2 cellular contexts compared by ENCODE assay signal in genomic region chr1:89633745-89634625, GRCh38.
TF ChIP-seq lines count a peak whose summit lies in the region.

No MANE protein-coding gene starts in this region.

TF ChIP-seq in HEK293, 187 proteins besides CTCF, POLR2A, EP300 and RAD21 (continued from another document):
- TF ChIP-seq ZNF555 (tag by site-specific recombination; conservative IDR thresholded peaks at IDR 0.05) (no peak), ZNF76 (tag by site-specific recombination; IDR thresholded peaks at IDR 0.05; ENCODE audit: borderline replicate concordance, low read depth) (0 out of 2 replicates have a peak, but pooled peaks have one; percentile 38), ZNF133 (tag by site-specific recombination; IDR thresholded peaks at IDR 0.05) (no peak), ZNF473 (tag by site-specific recombination; IDR thresholded peaks at IDR 0.05) (no peak), MZF1 (tag by site-specific recombination; IDR thresholded peaks at IDR 0.05; ENCODE audit: borderline replicate concordance) (0 out of 2 replicates have a peak, but pooled peaks have one; percentile 33), TRIM28 (IDR thresholded peaks at IDR 0.05; ENCODE audit: borderline replicate concordance, low read length) (0 out of 2 replicates have a peak, but pooled peaks have one; percentile 29), KLF17 (tag by site-specific recombination; IDR thresholded peaks at IDR 0.05) (no peak), ZFP69B (tag by site-specific recombination; IDR thresholded peaks at IDR 0.05) (peak; percentile 41; the same call in 1 of the 2 replicates), ZNF335 (tag by site-specific recombination; conservative IDR thresholded peaks at IDR 0.05) (peak; percentile 70; the same call in 1 of the 2 replicates), BCL11B (tag by site-specific recombination; IDR thresholded peaks at IDR 0.05; ENCODE audit: low read depth) (no peak), ZBTB17 (tag by site-specific recombination; IDR thresholded peaks at IDR 0.05) (peak; percentile 92), ZNF426 (tag by site-specific recombination; IDR thresholded peaks at IDR 0.05) (no peak), ZSCAN23 (tag by site-specific recombination; IDR thresholded peaks at IDR 0.05) (peak; percentile 35; the same call in 1 of the 2 replicates), ZSCAN4 (tag by site-specific recombination; IDR thresholded peaks at IDR 0.05) (no peak), ZNF629 (tag by site-specific recombination; IDR thresholded peaks at IDR 0.05) (no peak), SETDB1 (IDR thresholded peaks at IDR 0.05; ENCODE audit: insufficient read length, low read length) (no peak), ZNF398 (tag by site-specific recombination; IDR thresholded peaks at IDR 0.05) (0 out of 2 replicates have a peak, but pooled peaks have one; percentile 6), ZNF501 (tag by site-specific recombination; IDR thresholded peaks at IDR 0.05) (peak; percentile 9; the same call in 1 of the 2 replicates), ZNF513 (tag by site-specific recombination; IDR thresholded peaks at IDR 0.05) (peak; percentile 28; the same call in 1 of the 2 replicates), ZFP37 (tag by site-specific recombination; IDR thresholded peaks at IDR 0.05) (0 out of 2 replicates have a peak, but pooled peaks have one; percentile 4), ZNF785 (tag by site-specific recombination; IDR thresholded peaks at IDR 0.05) (no peak), ZNF843 (tag by site-specific recombination; IDR thresholded peaks at IDR 0.05) (0 out of 2 replicates have a peak, but pooled peaks have one; percentile 4), ZSCAN16 (tag by site-specific recombination; IDR thresholded peaks at IDR 0.05) (peak; percentile 9; the same call in 1 of the 2 replicates)

TF ChIP-seq in HepG2, 621 proteins besides CTCF, POLR2A, EP300 and RAD21 (continued from another document and continues in another):
- TF ChIP-seq RNF219 (CRISPR knock-in tag; IDR thresholded peaks at IDR 0.05) (no peak), MBD4 (IDR thresholded peaks at IDR 0.05; ENCODE audit: borderline replicate concordance, low read length) (no peak), TFDP2 (CRISPR knock-in tag; IDR thresholded peaks at IDR 0.05) (no peak), KLF6 (CRISPR knock-in tag; IDR thresholded peaks at IDR 0.05) (0 out of 2 replicates have a peak, but pooled peaks have one; percentile 10), SP1 (IDR thresholded peaks at IDR 0.05) (no peak), SP1 (CRISPR knock-in tag; IDR thresholded peaks at IDR 0.05) (no peak), KDM2A (CRISPR knock-in tag; IDR thresholded peaks at IDR 0.05; ENCODE audit: borderline replicate concordance, low read depth) (peak; percentile 11; the same call in 1 of the 2 replicates), ATAD3A (CRISPR knock-in tag; IDR thresholded peaks at IDR 0.05) (no peak), ZHX1 (CRISPR knock-in tag; IDR thresholded peaks at IDR 0.05; ENCODE audit: low read depth) (no peak), CSRNP1 (CRISPR knock-in tag; IDR thresholded peaks at IDR 0.05) (0 out of 2 replicates have a peak, but pooled peaks have one; percentile 21), ZBTB42 (CRISPR knock-in tag; IDR thresholded peaks at IDR 0.05) (no peak), GZF1 (CRISPR knock-in tag; IDR thresholded peaks at IDR 0.05) (peak; percentile 96), ZNF563 (CRISPR knock-in tag; IDR thresholded peaks at IDR 0.05) (no peak), NFRKB (IDR thresholded peaks at IDR 0.05) (no peak), ARNTL (CRISPR knock-in tag; IDR thresholded peaks at IDR 0.05) (no peak), FOSL2 (CRISPR knock-in tag; IDR thresholded peaks at IDR 0.05) (no peak), ZNF335 (CRISPR knock-in tag; IDR thresholded peaks at IDR 0.05) (no peak), KMT2B (CRISPR knock-in tag; IDR thresholded peaks at IDR 0.05) (no peak), SP2 (CRISPR knock-in tag; IDR thresholded peaks at IDR 0.05) (no peak), ZNF407 (CRISPR knock-in tag; IDR thresholded peaks at IDR 0.05; ENCODE audit: not compliant biosample characterization) (no peak), ZFX (CRISPR knock-in tag; IDR thresholded peaks at IDR 0.05; ENCODE audit: low read depth) (0 out of 2 replicates have a peak, but pooled peaks have one; percentile 5), ZNF496 (CRISPR knock-in tag; IDR thresholded peaks at IDR 0.05; ENCODE audit: insufficient replicate concordance) (no peak), IKZF4 (CRISPR knock-in tag; IDR thresholded peaks at IDR 0.05; ENCODE audit: borderline replicate concordance, low read depth, not compliant biosample characterization) (peak; percentile 21), GMEB2 (CRISPR knock-in tag; IDR thresholded peaks at IDR 0.05; ENCODE audit: low read depth) (no peak), SAP130 (CRISPR knock-in tag; IDR thresholded peaks at IDR 0.05; ENCODE audit: low read depth) (no peak), ZNF83 (CRISPR knock-in tag; IDR thresholded peaks at IDR 0.05; ENCODE audit: borderline replicate concordance) (no peak), ZNF251 (CRISPR knock-in tag; IDR thresholded peaks at IDR 0.05) (no peak), MATR3 (CRISPR knock-in tag; IDR thresholded peaks at IDR 0.05) (no peak), ZNF784 (CRISPR knock-in tag; IDR thresholded peaks at IDR 0.05; ENCODE audit: borderline replicate concordance) (no peak), POGZ (CRISPR knock-in tag; IDR thresholded peaks at IDR 0.05) (no peak), NFIC (IDR thresholded peaks at IDR 0.05; ENCODE audit: low read length) (no peak)
